ENCODE assay signal across 13 cellular contexts in genomic region chr13:79312456-79312855, GRCh38.
"Had no signal": no experiment of that assay in that cellular context is flagged by ENCODE, and none has a peak within 500 bp of the region (broad histone marks: within the 10 kb centered on the region; RNA-seq: fewer than 3 reads in every experiment).

No MANE protein-coding gene starts in this region.

- H3K27me3 Mint-ChIP-seq: activated B cell treated with CpG ODN at 0.5 μM for 24 hours; central memory CD8-positive, alpha-beta T cell; effector memory CD8-positive, alpha-beta T cell had no signal

- H3K27ac ChIP-seq: adrenal gland, neutrophil, skin epidermis had no signal

- H3K9me3 Mint-ChIP-seq: activated B cell treated with CpG ODN at 0.5 μM for 24 hours; central memory CD8-positive, alpha-beta T cell; effector memory CD8-positive, alpha-beta T cell had no signal

- H3K27ac Mint-ChIP-seq: effector memory CD8-positive, alpha-beta T cell had no signal

- DNase-seq: activated B cell treated with CpG ODN at 0.5 μM for 24 hours; activated CD4-positive, alpha-beta T cell treated with anti-CD3 and anti-CD28 coated beads, Interleukin-2, amount 50 U/mL, for 1 hour; adrenal gland; effector memory CD8-positive, alpha-beta T cell; hypothalamus; kidney glomerular epithelial cell; midbrain; posterior cingulate gyrus; stimulated activated CD4-positive, alpha-beta T cell treated with anti-CD3 and anti-CD28 coated beads, Interleukin-4, amount 100 ng/mL, for 4 hours; T-helper 1 cell had no signal

- H3K27me3 ChIP-seq: adrenal gland, neutrophil had no signal

- H3K9me3 ChIP-seq: neutrophil had no signal

- H3K4me3 ChIP-seq: adrenal gland, skin epidermis had no signal

- H3K36me3 ChIP-seq: adrenal gland had no signal

- H3K4me3 Mint-ChIP-seq: activated B cell treated with CpG ODN at 0.5 μM for 24 hours; central memory CD8-positive, alpha-beta T cell; effector memory CD8-positive, alpha-beta T cell had no signal
